ENCODE assay signal across 8 cellular contexts in the genomic region with DNA sequence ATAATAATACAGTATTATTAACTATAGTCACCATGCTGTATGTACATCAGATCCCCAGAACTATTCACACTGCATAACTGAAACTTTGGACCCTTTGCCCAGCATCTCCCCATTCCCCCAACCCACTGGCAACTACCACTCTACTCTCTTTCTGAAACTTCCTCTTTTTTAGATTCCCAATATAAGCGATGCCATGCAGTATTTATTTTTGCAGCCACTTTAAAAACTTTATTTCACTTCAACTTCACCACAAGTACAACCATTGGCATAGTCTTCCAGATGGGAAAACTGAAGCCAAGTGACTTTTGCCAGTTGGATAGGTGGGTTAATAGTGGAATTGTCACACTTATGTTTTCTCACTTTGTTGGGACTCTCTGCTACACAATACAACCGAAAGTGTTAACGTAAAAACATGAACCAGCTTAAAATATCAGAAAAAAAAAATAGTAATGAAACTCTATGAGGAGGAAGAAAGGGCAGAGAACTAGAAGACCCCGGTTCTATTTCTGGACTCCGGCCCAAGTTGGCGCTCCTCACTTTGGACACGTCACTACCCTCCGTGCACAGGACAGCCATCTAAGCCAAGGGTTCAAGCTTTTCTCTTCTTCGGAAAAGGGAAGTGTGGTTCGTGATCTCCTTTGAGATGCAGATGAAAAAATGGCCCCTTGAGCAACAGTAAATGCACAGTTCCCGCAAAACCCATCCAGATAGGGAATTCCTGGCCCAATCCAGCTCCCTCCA. TPM values are rescaled to one million over a fixed set of nuclear protein-coding genes. Genes with fewer than 3 reads are reported as not detected.
DNase-seq lines count a peak whose midpoint lies in the region; ATAC-seq, FAIRE-seq and TF ChIP-seq lines count a peak whose summit lies in the region.

No MANE protein-coding gene starts in this region.

- intact Hi-C loops in Right ventricle myocardium inferior (cut with DNase I): no loop called here

- CTCF ChIA-PET in WTC11 (lab: Charles Lee): interaction anchor here (1.2 to 2.5 kb wide), 2 partner anchors 12 to 181 kb away, joined by 3 to 7 read pairs; no protein-coding TSS in a partner anchor

- POLR2A ChIA-PET in WTC11 (lab: Charles Lee): interaction anchor here (0.6 to 2.1 kb wide), 3 partner anchors 8 to 17 kb away, joined by 3 to 8 read pairs (median 3); no protein-coding TSS in a partner anchor

- H3K4me1 Mint-ChIP-seq in WTC11: peaks cover 20% of the 10 kb centered on the region

- no peaks in the 10 kb centered on the region for H3K4me1 ChIP-seq in cardiac muscle cell (ENCODE audit: low read depth)
- H3K4me1 ChIP-seq in iPS-18a (ENCODE audit: control insufficient read depth, low read depth, low read length): peaks cover 3% of the 10 kb centered on the region
- peaks cover 2 to 15% (median 12%) of the 10 kb centered on the region in 5 donors for H3K4me1 ChIP-seq in subcutaneous abdominal adipose tissue (ENCODE audit: control insufficient read depth in 5 of 5, insufficient read depth in 5 of 5, low read length in 5 of 5)

- peak overlapping the region; percentile 59 for H3K4me3 ChIP-seq in cardiac muscle cell
- H3K4me3 ChIP-seq in iPS-18a (ENCODE audit: low read length): peak overlapping the region; percentile 94
- H3K4me3 ChIP-seq in subcutaneous abdominal adipose tissue (ENCODE audit: low read depth in 1 of 5, low read length in 5 of 5): peak overlapping the region; percentile 61 to 78 (median 65)

- FAIRE-seq in HTR-8/SVneo (lab: Jason Lieb, UNC): no peak

- H3K27ac Mint-ChIP-seq in WTC11: peak overlapping the region; percentile 80

- no peak for TF ChIP-seq CTCF in cardiac muscle cell (IDR thresholded peaks at IDR 0.05; ENCODE audit: low read depth, low read length)
- no peak for TF ChIP-seq CTCF in WTC11 (IDR thresholded peaks at IDR 0.05)

- peak overlapping the region; percentile 94 for H3K4me3 Mint-ChIP-seq in WTC11

- H3K9ac ChIP-seq in iPS-18a (ENCODE audit: low read length) (peak overlapping the region; percentile 89), subcutaneous abdominal adipose tissue (ENCODE audit: low read length in 5 of 5) (peak overlapping the region in 1 of 5 donors; percentile 67)

- H3K9me3 ChIP-seq in cardiac muscle cell (ENCODE audit: low read depth): no peaks in the 10 kb centered on the region
- no peaks in the 10 kb centered on the region for H3K9me3 ChIP-seq in iPS-18a (ENCODE audit: control insufficient read depth, low read depth, low read length)
- H3K9me3 ChIP-seq in subcutaneous abdominal adipose tissue (ENCODE audit: control insufficient read depth in 5 of 5, low read length in 5 of 5): no peaks in the 10 kb centered on the region

- peak in 1 of 2 donors; percentile 36 for DNase-seq in cardiac muscle cell (ENCODE audit: low read depth in 1 of 2, low spot score in 1 of 2)
- DNase-seq in Right ventricle myocardium inferior (ENCODE audit: missing footprints): no peak
- DNase-seq in HTR-8/SVneo (ENCODE audit: insufficient read length, low spot score): peak; percentile 7
- DNase-seq in WTC11 (ENCODE audit: low spot score): no peak
- DNase-seq in superior temporal gyrus (ENCODE audit: extremely low spot score): no peak

- H3K36me3 Mint-ChIP-seq in WTC11: peaks cover 33% of the 10 kb centered on the region

- H3K27me3 ChIP-seq in cardiac muscle cell: no peaks in the 10 kb centered on the region
- H3K27me3 ChIP-seq in iPS-18a (ENCODE audit: control insufficient read depth, insufficient read depth, low read length): no peaks in the 10 kb centered on the region
- H3K27me3 ChIP-seq in subcutaneous abdominal adipose tissue (ENCODE audit: control insufficient read depth in 5 of 5, insufficient read depth in 4 of 5, low read length in 5 of 5): no peaks in the 10 kb centered on the region

- H3K27ac ChIP-seq in cardiac muscle cell: no peak overlapping the region
- peak overlapping the region; percentile 52 for H3K27ac ChIP-seq in iPS-18a (ENCODE audit: low read length)
- H3K27ac ChIP-seq in subcutaneous abdominal adipose tissue (ENCODE audit: low read depth, low read length): no peak overlapping the region

- no peaks in the 10 kb centered on the region for H3K27me3 Mint-ChIP-seq in WTC11 (ENCODE audit: low read depth)

- H3K36me3 ChIP-seq in cardiac muscle cell (peaks cover 6% of the 10 kb centered on the region), iPS-18a (ENCODE audit: control insufficient read depth, low read depth, low read length) (peaks cover 26% of the 10 kb centered on the region), subcutaneous abdominal adipose tissue (ENCODE audit: control insufficient read depth in 5 of 5, insufficient read depth in 5 of 5, low read length in 5 of 5) (no peaks in the 10 kb centered on the region)

- no peak for ATAC-seq in Right ventricle myocardium inferior
- ATAC-seq in WTC11: no peak
- ATAC-seq in HG02571 (IDR thresholded peaks at IDR 0.05; ENCODE audit: unreplicated experiment): no peak

- no peaks in the 10 kb centered on the region for H3K9me3 Mint-ChIP-seq in WTC11

TF ChIP-seq in WTC11, 78 proteins besides CTCF, POLR2A, EP300 and RAD21:
- TF ChIP-seq ZNF263 (CRISPR knock-in tag; IDR thresholded peaks at IDR 0.05; ENCODE audit: low read depth): no peak
- no peak for TF ChIP-seq EMX1 (CRISPR knock-in tag; IDR thresholded peaks at IDR 0.05)
- TF ChIP-seq NFATC4 (CRISPR knock-in tag; IDR thresholded peaks at IDR 0.05): no peak
- TF ChIP-seq ESRRA (CRISPR knock-in tag; IDR thresholded peaks at IDR 0.05; ENCODE audit: borderline replicate concordance): no peak
- TF ChIP-seq SMAD4 (CRISPR knock-in tag; IDR thresholded peaks at IDR 0.05): no peak
- TF ChIP-seq, protein P1, sequence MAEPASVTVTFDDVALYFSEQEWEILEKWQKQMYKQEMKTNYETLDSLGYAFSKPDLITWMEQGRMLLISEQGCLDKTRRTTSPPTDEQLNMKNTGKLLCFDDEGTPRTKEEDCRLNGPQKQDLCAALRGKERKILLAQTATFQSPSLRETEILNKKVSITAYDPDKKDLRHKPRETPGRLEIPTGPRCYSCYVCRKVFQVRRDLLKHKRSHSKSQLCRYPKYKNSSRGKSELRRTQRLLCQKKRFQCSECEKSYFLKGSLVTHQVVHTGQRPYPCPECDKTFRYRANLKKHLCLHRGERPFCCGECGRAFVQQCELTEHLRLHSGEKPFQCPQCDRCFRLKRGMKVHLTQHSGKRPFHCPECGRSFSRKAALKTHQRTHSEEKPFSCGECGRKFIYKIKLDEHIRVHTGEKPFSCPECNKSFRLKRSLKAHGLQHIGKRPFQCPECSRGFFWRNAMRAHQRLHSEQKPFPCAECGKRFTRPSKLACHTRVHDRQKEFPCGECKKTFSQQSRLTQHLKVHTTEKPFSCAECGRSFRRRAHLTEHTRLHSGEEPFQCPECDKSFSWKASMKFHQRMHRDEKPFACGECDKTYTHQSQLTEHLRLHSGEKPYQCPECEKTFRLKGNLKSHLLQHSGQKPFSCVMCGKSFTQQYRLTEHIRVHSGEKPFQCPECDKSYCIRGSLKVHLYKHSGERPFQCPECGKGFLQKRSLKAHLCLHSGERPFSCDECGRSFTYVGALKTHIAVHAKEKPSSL (CRISPR knock-in tag; conservative IDR thresholded peaks at IDR 0.05): no peak
- no peak for TF ChIP-seq ATF1 (CRISPR knock-in tag; IDR thresholded peaks at IDR 0.05)
- TF ChIP-seq, protein P2, sequence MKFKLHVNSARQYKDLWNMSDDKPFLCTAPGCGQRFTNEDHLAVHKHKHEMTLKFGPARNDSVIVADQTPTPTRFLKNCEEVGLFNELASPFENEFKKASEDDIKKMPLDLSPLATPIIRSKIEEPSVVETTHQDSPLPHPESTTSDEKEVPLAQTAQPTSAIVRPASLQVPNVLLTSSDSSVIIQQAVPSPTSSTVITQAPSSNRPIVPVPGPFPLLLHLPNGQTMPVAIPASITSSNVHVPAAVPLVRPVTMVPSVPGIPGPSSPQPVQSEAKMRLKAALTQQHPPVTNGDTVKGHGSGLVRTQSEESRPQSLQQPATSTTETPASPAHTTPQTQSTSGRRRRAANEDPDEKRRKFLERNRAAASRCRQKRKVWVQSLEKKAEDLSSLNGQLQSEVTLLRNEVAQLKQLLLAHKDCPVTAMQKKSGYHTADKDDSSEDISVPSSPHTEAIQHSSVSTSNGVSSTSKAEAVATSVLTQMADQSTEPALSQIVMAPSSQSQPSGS (CRISPR knock-in tag; IDR thresholded peaks at IDR 0.05; ENCODE audit: borderline replicate concordance, low read depth): no peak
- no peak for TF ChIP-seq FOXP1 (CRISPR knock-in tag; IDR thresholded peaks at IDR 0.05; ENCODE audit: borderline replicate concordance)
- no peak for TF ChIP-seq TCF7 (CRISPR knock-in tag; IDR thresholded peaks at IDR 0.05; ENCODE audit: low read depth)
- TF ChIP-seq, protein P3, sequence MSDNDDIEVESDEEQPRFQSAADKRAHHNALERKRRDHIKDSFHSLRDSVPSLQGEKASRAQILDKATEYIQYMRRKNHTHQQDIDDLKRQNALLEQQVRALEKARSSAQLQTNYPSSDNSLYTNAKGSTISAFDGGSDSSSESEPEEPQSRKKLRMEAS (CRISPR knock-in tag; IDR thresholded peaks at IDR 0.05): no peak

RNA-seq across cellular contexts. Expression of a gene that starts 0.7 kb away (rescaled TPM):
- total RNA-seq in cardiac muscle cell: 1.8 and 4.4 TPM in 2 replicates
- polyA plus RNA-seq in cardiac muscle cell: 4.7 and 10.5 TPM in 2 replicates
- 1.0 TPM for total RNA-seq in Right ventricle myocardium inferior
- total RNA-seq in WTC11 (2021): 15.4 to 20.2 TPM (median 15.7 TPM) in 3 replicates
